In the genomic region with DNA sequence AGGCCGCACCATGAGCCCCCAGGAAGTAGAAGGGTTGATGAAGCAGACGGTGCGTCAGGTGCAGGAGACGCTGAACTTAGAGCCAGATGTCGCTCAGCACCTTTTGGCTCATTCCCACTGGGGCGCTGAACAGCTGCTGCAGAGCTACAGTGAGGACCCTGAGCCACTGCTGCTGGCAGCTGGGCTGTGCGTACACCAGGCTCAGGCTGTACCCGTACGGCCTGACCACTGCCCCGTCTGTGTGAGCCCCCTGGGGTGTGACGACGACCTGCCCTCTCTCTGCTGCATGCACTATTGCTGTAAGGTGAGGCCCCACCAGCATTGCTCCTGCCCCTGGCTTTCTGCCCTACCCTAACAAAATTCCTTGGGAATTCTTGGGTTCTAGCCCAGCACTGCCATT, we compare ENCODE assay signal across 1 cellular context.
A peak's percentile ranks its signal among the peaks of the same experiment; 100 is the strongest.
TF ChIP-seq lines count a peak whose summit lies in the region.

No MANE protein-coding gene starts in this region.

TF ChIP-seq in K562, 482 proteins besides CTCF, POLR2A, EP300 and RAD21:
- TF ChIP-seq TAF15 (IDR thresholded peaks at IDR 0.05; ENCODE audit: low read depth, low read length): no peak
- TF ChIP-seq PTBP1 (IDR thresholded peaks at IDR 0.05; ENCODE audit: low read depth, low read length): no peak
- no peak for TF ChIP-seq SMAD2 (IDR thresholded peaks at IDR 0.05; ENCODE audit: low read depth, low read length)
- TF ChIP-seq ZEB2 (IDR thresholded peaks at IDR 0.05): no peak
- peak; percentile 49 for TF ChIP-seq POLR2G (IDR thresholded peaks at IDR 0.05; ENCODE audit: low read depth, low read length)
- TF ChIP-seq, protein P1, sequence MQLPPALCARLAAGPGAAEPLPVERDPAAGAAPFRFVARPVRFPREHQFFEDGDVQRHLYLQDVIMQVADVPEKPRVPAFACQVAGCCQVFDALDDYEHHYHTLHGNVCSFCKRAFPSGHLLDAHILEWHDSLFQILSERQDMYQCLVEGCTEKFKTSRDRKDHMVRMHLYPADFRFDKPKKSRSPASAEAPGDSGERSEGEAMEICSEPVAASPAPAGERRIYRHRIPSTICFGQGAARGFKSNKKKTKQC (CRISPR knock-in tag; IDR thresholded peaks at IDR 0.05): no peak
